8 cellular contexts compared by ENCODE assay signal in genomic region chr1:67053535-67053784, GRCh38. TPM values are rescaled to one million over a fixed set of nuclear protein-coding genes. Genes with fewer than 3 reads are reported as not detected.
A peak's percentile ranks its signal among the peaks of the same experiment; 100 is the strongest.
DNase-seq lines count a peak whose midpoint lies in the region; ATAC-seq and TF ChIP-seq lines count a peak whose summit lies in the region.

No MANE protein-coding gene starts in this region.

- H3K27ac ChIP-seq in SK-N-SH (ENCODE audit: low read depth in 2 of 2, low read length in 1 of 2) (peak overlapping the region; percentile 88 to 97), dorsolateral prefrontal cortex (peak overlapping the region; percentile 68 to 99 (median 95)), lung (ENCODE audit: low read depth in 1 of 2, low read length in 1 of 2) (peak overlapping the region; percentile 96 to 99), thoracic aorta (peak overlapping the region; percentile 92 to 96)

- CTCF ChIA-PET in SK-N-SH (lab: Yijun Ruan, JAX) = interaction anchor here (0.6 to 1.4 kb wide), 6 partner anchors 27 to 1023 kb away, joined by 3 to 8 read pairs (median 3); no protein-coding TSS in a partner anchor

- no peak for TF ChIP-seq RAD21 in SK-N-SH (IDR thresholded peaks at IDR 0.05; ENCODE audit: low read length)

- H3K36me3 ChIP-seq in SK-N-SH (replicated peaks in 1 of 2; ENCODE audit: control insufficient read depth in 1 of 2, insufficient read depth in 2 of 2, low read length in 1 of 2) (peaks cover 22 to 23% of the 10 kb centered on the region in 2 experiments), lung (ENCODE audit: control insufficient read depth in 2 of 2, insufficient read depth in 2 of 2, low read length in 2 of 2) (peaks cover 2 to 3% of the 10 kb centered on the region in 2 donors), thoracic aorta (peaks cover 7% of the 10 kb centered on the region)

- no peaks in the 10 kb centered on the region for H4K20me1 ChIP-seq in SK-N-SH (ENCODE audit: insufficient read depth)

- H3K9me2 ChIP-seq in SK-N-SH = no peaks in the 10 kb centered on the region

- peak; percentile 36 for ATAC-seq in HG02885 (IDR thresholded peaks at IDR 0.05; ENCODE audit: poor library complexity, unreplicated experiment)
- peak; percentile 74 for ATAC-seq in lung (ENCODE audit: insufficient read depth, low FRiP score)
- ATAC-seq in thoracic aorta (ENCODE audit: insufficient number of reproducible peaks, low FRiP score, low read depth) = peak; percentile 76

- TF ChIP-seq CTCF in SK-N-SH (IDR thresholded peaks at IDR 0.05) (no peak), dorsolateral prefrontal cortex (IDR thresholded peaks at IDR 0.05 in 54 of 56, conservative IDR thresholded peaks at IDR 0.05 in 2 of 56; ENCODE audit: low read depth in 1 of 56, partially characterized antibody in 56 of 56) (no peak), lung (IDR thresholded peaks at IDR 0.05; ENCODE audit: control extremely low read depth, extremely low read depth) (no peak), thoracic aorta (IDR thresholded peaks at IDR 0.05) (no peak)

- H3K4me1 ChIP-seq in SK-N-SH (ENCODE audit: control insufficient read depth in 1 of 2, insufficient read depth in 2 of 2, low read depth in 1 of 2, low read length in 1 of 2) (peaks cover 7 to 8% of the 10 kb centered on the region in 2 experiments; a peak in 3 of 4 replicates), lung (ENCODE audit: control insufficient read depth in 2 of 2, insufficient read depth in 2 of 2, low read length in 2 of 2) (peaks cover 0 to 6% of the 10 kb centered on the region in 2 donors), thoracic aorta (ENCODE audit: control insufficient read depth in 1 of 2, low read depth in 2 of 2) (peaks cover 19 to 42% of the 10 kb centered on the region in 2 donors)

- no peak for TF ChIP-seq EP300 in SK-N-SH (IDR thresholded peaks at IDR 0.05; ENCODE audit: borderline replicate concordance in 1 of 2, low read depth in 1 of 2, low read length in 1 of 2)

- POLR2A ChIA-PET in SK-N-SH (lab: Yijun Ruan, JAX) = interaction anchor here (0.8 to 1.3 kb wide), 5 partner anchors 10 to 376 kb away, joined by 3 to 4 read pairs (median 3); no protein-coding TSS in a partner anchor

- intact Hi-C loops in dorsolateral prefrontal cortex (cut with DNase I) = loop anchor here (2.0 to 10.0 kb wide), 2 partner anchors 81 to 129 kb away; partner anchors contain the start of genes C1orf141 (in 1 of the 2), DNAI4 (in 1 of the 2) and MIER1 (in 1 of the 2)

- peak overlapping the region; percentile 84 for H3K9ac ChIP-seq in SK-N-SH

- WGBS in SK-N-SH (ENCODE audit: low lambda C conversion rate) = 1% methylated on average over 13 of the region's 34 CpGs
- WGBS in lung, 2 donors = 0% methylated on average over 23 to 34 of the region's 34 CpGs

- H3K4me2 ChIP-seq in SK-N-SH = peak overlapping the region; percentile 84

- H3K9me3 ChIP-seq in SK-N-SH (no peaks in the 10 kb centered on the region), lung (ENCODE audit: control insufficient read depth in 2 of 2, insufficient read depth in 1 of 2, low read length in 1 of 2) (no peaks in the 10 kb centered on the region), thoracic aorta (no peaks in the 10 kb centered on the region)

- H3K4me3 ChIP-seq in SK-N-SH (ENCODE audit: low read depth in 2 of 2, low read length in 1 of 2) = peak overlapping the region; percentile 75 to 93
- peak overlapping the region; percentile 61 to 95 (median 86) for H3K4me3 ChIP-seq in dorsolateral prefrontal cortex
- H3K4me3 ChIP-seq in lung = peak overlapping the region; percentile 89
- peak overlapping the region; percentile 86 for H3K4me3 ChIP-seq in thoracic aorta

- H2AFZ ChIP-seq in SK-N-SH (ENCODE audit: low read depth) = peak overlapping the region; percentile 94

- peaks cover 33% of the 10 kb centered on the region for H3K79me2 ChIP-seq in SK-N-SH (ENCODE audit: insufficient read depth)

- H3F3A ChIP-seq in SK-N-SH (replicated peaks; ENCODE audit: insufficient read depth) = no peaks in the 10 kb centered on the region

- H3K27me3 ChIP-seq in SK-N-SH (ENCODE audit: insufficient read depth) (no peaks in the 10 kb centered on the region), dorsolateral prefrontal cortex (no peaks in the 10 kb centered on the region), lung (ENCODE audit: control insufficient read depth, insufficient read depth) (no peaks in the 10 kb centered on the region), thoracic aorta (replicated peaks; ENCODE audit: insufficient read depth) (no peaks in the 10 kb centered on the region)

- DNase-seq in activated naive CD4-positive, alpha-beta T cell (lab: John Stamatoyannopoulos, UW) = peak in 3 of 4 experiments; percentile 33 to 38 (median 34)
- DNase-seq in activated naive CD4-positive, alpha-beta T cell treated with anti-CD3 and anti-CD28 coated beads, Interleukin-2, amount 50 U/mL, for 16 hours = no peak
- DNase-seq in SK-N-SH = peak; percentile 79
- DNase-seq in dorsolateral prefrontal cortex = peak in 6 of 10 donors; percentile 33 to 72 (median 52)
- no peak for DNase-seq in lung (ENCODE audit: low spot score)
- DNase-seq in thoracic aorta (ENCODE audit: low spot score) = no peak
- no peak for DNase-seq in NCI-H187 treated with DMSO at 0.1 percent for 48 hours (lab: John Stamatoyannopoulos, UW)

TF ChIP-seq in SK-N-SH, 30 proteins besides CTCF, POLR2A, EP300 and RAD21:
- TF ChIP-seq GATA2 (CRISPR knock-in tag; IDR thresholded peaks at IDR 0.05) (no peak), PBX3 (IDR thresholded peaks at IDR 0.05) (no peak), SIN3A (IDR thresholded peaks at IDR 0.05; ENCODE audit: borderline replicate concordance, low read depth, low read length) (no peak), GABPA (IDR thresholded peaks at IDR 0.05; ENCODE audit: low read depth) (no peak), SMC3 (IDR thresholded peaks at IDR 0.05; ENCODE audit: low read depth, low read length) (no peak)
TF ChIP-seq in SK-N-SH: peak in this region for 0.

RNA-seq across cellular contexts. Expression of gene SLC35D1, which starts 0.5 kb away (rescaled TPM):
- polyA plus RNA-seq in SK-N-SH (2012; rRNA removed) (4.8 and 7.2 TPM in 2 replicates), lung (1 to 10 TPM; 1.5 to 3.4 TPM)
- 6.8 and 6.9 TPM in 2 replicates for polyA plus RNA-seq in SK-N-SH (2012; cell fraction: cytosol; rRNA removed)
- polyA plus RNA-seq in SK-N-SH (2012; cell fraction: nucleus; rRNA removed) = 3.2 and 6.8 TPM in 2 replicates
- total RNA-seq in dorsolateral prefrontal cortex (10 to 100 TPM in 22 of 120 experiments, 1 to 10 TPM in 98; 5.7 to 12.8 (median 8.3) TPM), lung (10 to 100 TPM in 1 of 2 donors, 1 to 10 TPM in 1; 8.0 to 13.2 TPM), thoracic aorta (10 to 100 TPM; 14.8 to 22.0 TPM)

Comparison
In these comparisons a context has a peak if more than half of its experiments do, and no peak if none do; other contexts are left out.
1. DNase-seq: peak in activated naive CD4-positive, alpha-beta T cell (3 of 4), SK-N-SH (single experiment) and dorsolateral prefrontal cortex (6 of 10); none in activated naive CD4-positive, alpha-beta T cell treated with anti-CD3 and anti-CD28 coated beads, Interleukin-2, amount 50 U/mL, for 16 hours (single experiment), lung (single experiment), thoracic aorta (single experiment) and NCI-H187 treated with DMSO at 0.1 percent for 48 hours (single experiment).
2. Peak in every context shown above with its lines, with median percentiles within 50 percentile points of each other: ATAC-seq, H3K27ac ChIP-seq and H3K4me3 ChIP-seq.